In the genomic region with DNA sequence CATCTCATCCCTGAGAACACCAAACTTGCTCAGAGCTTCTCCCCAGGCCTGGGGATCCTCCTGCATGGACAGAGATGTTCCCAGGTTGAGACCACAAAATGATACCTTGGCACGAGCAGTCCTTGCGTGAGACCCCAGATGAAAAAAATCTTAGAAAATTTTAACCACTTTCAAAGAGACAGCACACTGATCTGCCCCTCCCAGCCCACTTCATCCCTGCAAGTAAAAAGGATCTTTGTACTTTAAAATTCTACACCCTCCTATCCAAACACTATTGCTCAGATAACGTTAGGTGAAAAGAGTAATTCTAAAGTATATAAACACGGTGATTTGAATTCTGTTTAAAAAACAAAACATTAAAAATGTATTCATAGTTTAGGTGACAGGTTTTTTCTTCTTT, we compare ENCODE assay signal across 1 cellular context.
TF ChIP-seq lines count a peak whose summit lies in the region.

No MANE protein-coding gene starts in this region.

TF ChIP-seq in HepG2, 621 proteins besides CTCF, POLR2A, EP300 and RAD21 (continued from another document):
- TF ChIP-seq, protein P1, sequence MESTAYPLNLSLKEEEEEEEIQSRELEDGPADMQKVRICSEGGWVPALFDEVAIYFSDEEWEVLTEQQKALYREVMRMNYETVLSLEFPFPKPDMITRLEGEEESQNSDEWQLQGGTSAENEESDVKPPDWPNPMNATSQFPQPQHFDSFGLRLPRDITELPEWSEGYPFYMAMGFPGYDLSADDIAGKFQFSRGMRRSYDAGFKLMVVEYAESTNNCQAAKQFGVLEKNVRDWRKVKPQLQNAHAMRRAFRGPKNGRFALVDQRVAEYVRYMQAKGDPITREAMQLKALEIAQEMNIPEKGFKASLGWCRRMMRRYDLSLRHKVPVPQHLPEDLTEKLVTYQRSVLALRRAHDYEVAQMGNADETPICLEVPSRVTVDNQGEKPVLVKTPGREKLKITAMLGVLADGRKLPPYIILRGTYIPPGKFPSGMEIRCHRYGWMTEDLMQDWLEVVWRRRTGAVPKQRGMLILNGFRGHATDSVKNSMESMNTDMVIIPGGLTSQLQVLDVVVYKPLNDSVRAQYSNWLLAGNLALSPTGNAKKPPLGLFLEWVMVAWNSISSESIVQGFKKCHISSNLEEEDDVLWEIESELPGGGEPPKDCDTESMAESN (CRISPR knock-in tag; conservative IDR thresholded peaks at IDR 0.05): 0 out of 2 replicates have a peak, but pooled peaks have one; percentile 24
- TF ChIP-seq ETV5 (CRISPR knock-in tag; IDR thresholded peaks at IDR 0.05; ENCODE audit: borderline replicate concordance) (no peak), CBX1 (IDR thresholded peaks at IDR 0.05; ENCODE audit: low read depth) (no peak), ZNF660 (CRISPR knock-in tag; IDR thresholded peaks at IDR 0.05; ENCODE audit: borderline replicate concordance, low read depth) (no peak), JUND (CRISPR knock-in tag; IDR thresholded peaks at IDR 0.05) (no peak), FOXP1 (IDR thresholded peaks at IDR 0.05) (no peak), FOXP1 (CRISPR knock-in tag; IDR thresholded peaks at IDR 0.05) (no peak), HNF4A (CRISPR knock-in tag; IDR thresholded peaks at IDR 0.05) (peak; percentile 62), ZNF713 (CRISPR knock-in tag; IDR thresholded peaks at IDR 0.05) (no peak), SOX5 (CRISPR knock-in tag; IDR thresholded peaks at IDR 0.05; ENCODE audit: borderline replicate concordance) (0 out of 2 replicates have a peak, but pooled peaks have one; percentile 6), KLF15 (CRISPR knock-in tag; IDR thresholded peaks at IDR 0.05; ENCODE audit: borderline replicate concordance) (no peak)
- TF ChIP-seq, protein P2, sequence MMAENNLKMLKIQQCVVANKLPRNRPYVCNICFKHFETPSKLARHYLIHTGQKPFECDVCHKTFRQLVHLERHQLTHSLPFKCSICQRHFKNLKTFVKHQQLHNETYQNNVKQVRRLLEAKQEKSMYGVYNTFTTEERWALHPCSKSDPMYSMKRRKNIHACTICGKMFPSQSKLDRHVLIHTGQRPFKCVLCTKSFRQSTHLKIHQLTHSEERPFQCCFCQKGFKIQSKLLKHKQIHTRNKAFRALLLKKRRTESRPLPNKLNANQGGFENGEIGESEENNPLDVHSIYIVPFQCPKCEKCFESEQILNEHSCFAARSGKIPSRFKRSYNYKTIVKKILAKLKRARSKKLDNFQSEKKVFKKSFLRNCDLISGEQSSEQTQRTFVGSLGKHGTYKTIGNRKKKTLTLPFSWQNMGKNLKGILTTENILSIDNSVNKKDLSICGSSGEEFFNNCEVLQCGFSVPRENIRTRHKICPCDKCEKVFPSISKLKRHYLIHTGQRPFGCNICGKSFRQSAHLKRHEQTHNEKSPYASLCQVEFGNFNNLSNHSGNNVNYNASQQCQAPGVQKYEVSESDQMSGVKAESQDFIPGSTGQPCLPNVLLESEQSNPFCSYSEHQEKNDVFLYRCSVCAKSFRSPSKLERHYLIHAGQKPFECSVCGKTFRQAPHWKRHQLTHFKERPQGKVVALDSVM (CRISPR knock-in tag; IDR thresholded peaks at IDR 0.05): no peak
- TF ChIP-seq, protein P3, sequence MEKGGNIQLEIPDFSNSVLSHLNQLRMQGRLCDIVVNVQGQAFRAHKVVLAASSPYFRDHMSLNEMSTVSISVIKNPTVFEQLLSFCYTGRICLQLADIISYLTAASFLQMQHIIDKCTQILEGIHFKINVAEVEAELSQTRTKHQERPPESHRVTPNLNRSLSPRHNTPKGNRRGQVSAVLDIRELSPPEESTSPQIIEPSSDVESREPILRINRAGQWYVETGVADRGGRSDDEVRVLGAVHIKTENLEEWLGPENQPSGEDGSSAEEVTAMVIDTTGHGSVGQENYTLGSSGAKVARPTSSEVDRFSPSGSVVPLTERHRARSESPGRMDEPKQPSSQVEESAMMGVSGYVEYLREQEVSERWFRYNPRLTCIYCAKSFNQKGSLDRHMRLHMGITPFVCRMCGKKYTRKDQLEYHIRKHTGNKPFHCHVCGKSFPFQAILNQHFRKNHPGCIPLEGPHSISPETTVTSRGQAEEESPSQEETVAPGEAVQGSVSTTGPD (CRISPR knock-in tag; IDR thresholded peaks at IDR 0.05): no peak
